In the genomic region with DNA sequence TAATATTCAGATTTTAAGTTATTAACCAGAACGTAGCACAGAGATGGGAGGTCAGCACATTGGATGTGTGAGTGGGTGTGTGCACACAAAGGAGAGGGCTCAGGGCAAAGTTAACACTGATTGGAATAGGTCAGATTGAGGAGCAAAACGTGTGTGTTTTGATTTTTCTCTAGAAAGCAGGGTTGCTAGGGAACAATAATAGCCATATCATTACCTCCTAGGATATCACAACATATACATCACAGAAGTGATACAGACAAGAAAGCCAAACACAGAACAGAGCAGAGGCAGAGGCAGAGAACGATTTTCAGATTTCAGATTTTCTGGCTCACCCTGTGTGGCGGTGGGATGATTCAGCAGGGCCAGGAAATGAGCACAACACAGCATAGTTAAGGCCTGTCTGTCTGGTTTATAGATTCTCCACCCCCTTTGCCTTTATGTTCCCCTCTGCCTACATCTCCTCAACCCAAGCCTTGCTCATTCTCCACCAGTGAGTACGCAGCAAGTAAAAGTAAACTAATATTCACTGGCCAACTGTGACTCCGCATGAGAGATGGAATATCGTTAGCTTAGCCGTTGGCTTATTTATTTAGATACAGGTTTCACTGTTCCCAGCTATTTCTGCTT, we compare ENCODE assay signal across 9 cellular contexts.
DNase-seq lines count a peak whose midpoint lies in the region; ATAC-seq and TF ChIP-seq lines count a peak whose summit lies in the region.
"Had no signal": no experiment of that assay in that cellular context is flagged by ENCODE, and none has a peak within 500 bp of the region (broad histone marks: within the 10 kb centered on the region; RNA-seq: fewer than 3 reads in every experiment).

No MANE protein-coding gene starts in this region.

- H3K4me3 Mint-ChIP-seq in HFFc6: peak overlapping the region; percentile 69

- no peak for TF ChIP-seq CTCF in AG10803 (conservative IDR thresholded peaks at IDR 0.05; ENCODE audit: low read length)
- TF ChIP-seq CTCF in HFFc6 (IDR thresholded peaks at IDR 0.05): no peak
- no peak for TF ChIP-seq CTCF in astrocyte of the spinal cord (IDR thresholded peaks at IDR 0.05; ENCODE audit: low read depth, low read length)
- no peak for TF ChIP-seq CTCF in heart left ventricle (IDR thresholded peaks at IDR 0.05)

- H3K4me1 Mint-ChIP-seq in HFFc6 (ENCODE audit: low read depth): peaks cover 42% of the 10 kb centered on the region

- 73 to 78% (median 75%) methylated on average over 8 of the region's 8 CpGs for WGBS in heart left ventricle, 4 donors

- in situ Hi-C loops in astrocyte of the spinal cord (cut with HindIII; ENCODE audit: low sequenced_read_pairs) (no loop called here), KBM-7 (cut with MboI; ENCODE audit: low pct_unique_long_range_greater_than_20kb, low sequenced_read_pairs) (no loop called here)

- H3K4me3 ChIP-seq in AG10803 (ENCODE audit: low read length) (no peak overlapping the region), astrocyte of the spinal cord (ENCODE audit: low read depth, low read length) (no peak overlapping the region), mucosa of stomach (ENCODE audit: low read length) (no peak overlapping the region), heart left ventricle (no peak overlapping the region)
- H3K4me3 ChIP-seq: lower lobe of right lung had no signal

- H3K27ac Mint-ChIP-seq in HFFc6: peak overlapping the region; percentile 96

- H3K9me3 Mint-ChIP-seq in HFFc6: no peaks in the 10 kb centered on the region

- TF ChIP-seq POLR2A in heart left ventricle (IDR thresholded peaks at IDR 0.05): no peak

- H3K36me3 Mint-ChIP-seq in HFFc6 (ENCODE audit: low read depth): no peaks in the 10 kb centered on the region

- H3K27me3 ChIP-seq in mucosa of stomach (ENCODE audit: control insufficient read depth, insufficient read depth, low read length) (no peaks in the 10 kb centered on the region), heart left ventricle (no peaks in the 10 kb centered on the region)

- intact Hi-C loops in heart left ventricle (cut with DNase I): loop anchor here in 1 of 10 donors (10.0 kb wide), 1 partner anchor 54 kb away; no protein-coding TSS in a partner anchor

- H3K36me3 ChIP-seq in mucosa of stomach (ENCODE audit: control insufficient read depth, insufficient read depth, low read length) (no peaks in the 10 kb centered on the region), heart left ventricle (no peaks in the 10 kb centered on the region)
- H3K36me3 ChIP-seq: lower lobe of right lung had no signal

- no peak overlapping the region for H3K27ac ChIP-seq in heart left ventricle

- peak; percentile 76 for DNase-seq in AG10803 (ENCODE audit: low read depth)
- DNase-seq in HFFc6: peak; percentile 86
- peak; percentile 97 for DNase-seq in astrocyte of the spinal cord (ENCODE audit: low read depth, low spot score)
- no peak for DNase-seq in heart left ventricle
- no peak for DNase-seq in KBM-7
- DNase-seq in cortex of kidney (lab: John Stamatoyannopoulos, UW): no peak
- DNase-seq in NAMALWA (ENCODE audit: low spot score): no peak
- DNase-seq: lower lobe of right lung had no signal

- H3K9me3 ChIP-seq in mucosa of stomach (ENCODE audit: control insufficient read depth, low read length) (no peaks in the 10 kb centered on the region), heart left ventricle (no peaks in the 10 kb centered on the region)
- H3K9me3 ChIP-seq: lower lobe of right lung had no signal

- H3K4me1 ChIP-seq in mucosa of stomach (ENCODE audit: control insufficient read depth, insufficient read depth, low read length) (peaks cover 51% of the 10 kb centered on the region), heart left ventricle (peaks cover 0 to 19% (median 5%) of the 10 kb centered on the region in 12 donors)

- peak overlapping the region; percentile 22 for H3K9ac ChIP-seq in mucosa of stomach (ENCODE audit: low read length)

- no peaks in the 10 kb centered on the region; the same call in 1 of the 2 replicates for H3K27me3 Mint-ChIP-seq in HFFc6 (ENCODE audit: insufficient read depth)

- no peak for ATAC-seq in heart left ventricle

Comparison
In these comparisons a context has a peak if more than half of its experiments do, and no peak if none do; other contexts are left out.
1. DNase-seq: peak in AG10803 (single experiment), HFFc6 (single experiment) and astrocyte of the spinal cord (single experiment); none in heart left ventricle (0 of 5), KBM-7 (single experiment), cortex of kidney (single experiment) and NAMALWA (single experiment).